8 cellular contexts compared by ENCODE assay signal in the genomic region with DNA sequence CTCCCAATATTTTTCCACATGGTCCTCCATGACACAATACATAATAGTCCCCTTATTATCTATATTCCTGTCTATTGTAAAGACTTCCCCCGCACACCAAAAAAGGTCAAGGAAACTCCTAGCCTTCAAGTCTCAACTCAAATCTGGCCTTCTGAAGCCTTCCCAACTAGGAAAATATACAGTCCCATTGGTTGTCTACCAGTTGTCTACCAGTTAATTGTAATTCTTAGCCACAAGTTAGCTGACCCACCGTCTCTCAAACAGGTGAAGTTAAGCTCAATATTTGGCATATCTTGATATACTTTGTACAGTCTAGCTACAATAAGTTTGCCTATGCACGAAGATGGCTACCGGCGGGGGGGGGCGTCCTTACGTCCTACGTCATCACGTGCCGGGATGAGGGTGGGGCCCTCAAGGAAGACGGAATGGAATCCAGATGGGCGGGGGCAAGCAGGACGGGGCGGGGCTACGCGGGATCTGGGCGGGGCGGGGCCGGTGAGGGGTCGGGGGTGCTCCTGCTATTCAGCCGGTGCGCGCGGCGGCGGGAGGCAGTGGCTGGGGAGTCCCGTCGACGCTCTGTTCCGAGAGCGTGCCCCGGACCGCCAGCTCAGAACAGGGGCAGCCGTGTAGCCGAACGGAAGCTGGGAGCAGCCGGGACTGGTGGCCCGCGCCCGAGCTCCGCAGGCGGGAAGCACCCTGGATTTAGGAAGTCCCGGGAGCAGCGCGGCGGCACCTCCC. TPM values are rescaled to one million over a fixed set of nuclear protein-coding genes. Genes with fewer than 3 reads are reported as not detected.
A peak's percentile ranks its signal among the peaks of the same experiment; 100 is the strongest.
DNase-seq lines count a peak whose midpoint lies in the region; ATAC-seq lines count a peak whose summit lies in the region.

TSS of gene AHR (plus strand) at position 551 of the 738 bp plus-strand sequence. CDS start 613 bp downstream, outside the sequence.

- peak within 1 kb of the TSS; percentile 94 for H3K4me3 Mint-ChIP-seq in activated CD8-positive, alpha-beta T cell treated with anti-CD3 and anti-CD28 coated beads, Interleukin-2, amount 10 ng/mL, durations not matched to agents 7 days and 5 days

- H3K27me3 Mint-ChIP-seq in activated CD8-positive, alpha-beta T cell treated with anti-CD3 and anti-CD28 coated beads, Interleukin-2, amount 10 ng/mL, durations not matched to agents 7 days and 5 days (ENCODE audit: low read depth), result no peaks in the 10 kb centered on the region

- CTCF ChIA-PET in activated CD8-positive, alpha-beta T cell treated with anti-CD3 and anti-CD28 coated beads, Interleukin-2, amount 10 ng/mL, durations not matched to agents 7 days and 5 days (lab: Charles Lee), result interaction anchor here (0.9 to 2.5 kb wide), 6 partner anchors 21 to 315 kb away, joined by 3 to 13 read pairs (median 8); no protein-coding TSS in a partner anchor

- peak within 1 kb of the TSS; percentile 96 for H3K27ac Mint-ChIP-seq in activated CD8-positive, alpha-beta T cell treated with anti-CD3 and anti-CD28 coated beads, Interleukin-2, amount 10 ng/mL, durations not matched to agents 7 days and 5 days

- POLR2A ChIA-PET in activated CD8-positive, alpha-beta T cell treated with anti-CD3 and anti-CD28 coated beads, Interleukin-2, amount 10 ng/mL, durations not matched to agents 7 days and 5 days (lab: Charles Lee), result interaction anchor here (0.8 to 2.6 kb wide), 20 partner anchors 9 to 368 kb away, joined by 3 to 16 read pairs (median 4); no protein-coding TSS in a partner anchor

- ATAC-seq in GM19043 (IDR thresholded peaks at IDR 0.05; ENCODE audit: low read depth, unreplicated experiment), result peak; percentile 44
- peak; percentile 31 for ATAC-seq in HG03378 (IDR thresholded peaks at IDR 0.05; ENCODE audit: unreplicated experiment)
- peak; percentile 82 for ATAC-seq in activated CD8-positive, alpha-beta T cell treated with anti-CD3 and anti-CD28 coated beads, Interleukin-2, amount 10 ng/mL, durations not matched to agents 7 days and 5 days

- DNase-seq in Ammon's horn (ENCODE audit: low spot score) (peak; percentile 96), NCI-H774 (lab: John Stamatoyannopoulos, UW) (peak; percentile 82), medulla oblongata (ENCODE audit: extremely low spot score) (peak; percentile 94)
- peak; percentile 95 for DNase-seq in activated CD8-positive, alpha-beta T cell treated with anti-CD3 and anti-CD28 coated beads, Interleukin-2, amount 10 ng/mL, durations not matched to agents 7 days and 5 days
- peak; percentile 78 for DNase-seq in effector CD8-positive, alpha-beta T cell (lab: John Stamatoyannopoulos, UW)
- DNase-seq in stimulated activated CD8-positive, alpha-beta memory T cell treated with anti-CD3 and anti-CD28 coated beads, Interleukin-12 subunit alpha, Interleukin-12 subunit beta, amount 100 ng/mL, for 1 hour (ENCODE audit: low read depth), result peak; percentile 82

- H3K36me3 Mint-ChIP-seq in activated CD8-positive, alpha-beta T cell treated with anti-CD3 and anti-CD28 coated beads, Interleukin-2, amount 10 ng/mL, durations not matched to agents 7 days and 5 days (ENCODE audit: low read depth), result peaks cover 19% of the 10 kb centered on the region

- peaks cover 22% of the 10 kb centered on the region for H3K4me1 Mint-ChIP-seq in activated CD8-positive, alpha-beta T cell treated with anti-CD3 and anti-CD28 coated beads, Interleukin-2, amount 10 ng/mL, durations not matched to agents 7 days and 5 days (ENCODE audit: low read depth)

- H3K9me3 Mint-ChIP-seq in activated CD8-positive, alpha-beta T cell treated with anti-CD3 and anti-CD28 coated beads, Interleukin-2, amount 10 ng/mL, durations not matched to agents 7 days and 5 days (ENCODE audit: insufficient read depth), result peaks cover 5% of the 10 kb centered on the region

RNA-seq across cellular contexts. Expression of gene AHR, which starts in this region (rescaled TPM):
- 10 to 100 TPM; 39.0 to 43.7 TPM for total RNA-seq in activated CD8-positive, alpha-beta T cell treated with anti-CD3 and anti-CD28 coated beads, Interleukin-2, amount 10 ng/mL, durations not matched to agents 7 days and 5 days

Comparison
In these comparisons a context has a peak if more than half of its experiments do, and no peak if none do; other contexts are left out.
1. Peak in every context shown above with its lines: DNase-seq and ATAC-seq.
2. ATAC-seq: peak in every context shown above with its lines; median percentile 82 in activated CD8-positive, alpha-beta T cell treated with anti-CD3 and anti-CD28 coated beads, Interleukin-2, amount 10 ng/mL, durations not matched to agents 7 days and 5 days; 44 in GM19043; 31 in HG03378.